In the genomic region with DNA sequence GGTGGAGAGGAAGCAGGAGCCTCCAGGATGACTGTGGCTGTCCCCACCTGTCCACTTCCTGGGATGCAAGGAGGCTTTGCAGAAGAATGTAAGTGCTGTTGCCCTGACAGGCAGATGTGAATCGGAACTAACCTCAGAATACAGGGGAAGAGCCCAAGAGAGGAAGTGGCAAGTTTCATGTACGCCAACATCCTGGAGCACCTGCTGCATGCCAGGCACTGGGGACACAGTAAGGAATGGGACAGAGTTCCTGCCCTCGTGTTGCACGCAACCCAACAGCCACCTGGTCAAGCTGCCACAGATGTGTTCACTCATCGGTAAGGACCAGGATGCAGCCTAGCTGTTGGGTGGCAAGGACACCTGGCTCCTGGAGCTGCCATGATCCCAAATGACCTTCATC, we compare ENCODE assay signal across 25 cellular contexts.
"Had no signal": no experiment of that assay in that cellular context is flagged by ENCODE, and none has a peak within 500 bp of the region (broad histone marks: within the 10 kb centered on the region; RNA-seq: fewer than 3 reads in every experiment).

No MANE protein-coding gene starts in this region.

- H3K27me3 ChIP-seq: ovary, testis, tibial nerve had no signal

- DNase-seq: effector memory CD4-positive, alpha-beta T cell; heart left ventricle; hippocampal formation; kidney glomerular epithelial cell; mammary epithelial cell; natural killer cell; nucleus accumbens; ovary; right cardiac atrium; small intestine; stimulated activated CD4-positive, alpha-beta T cell treated with anti-CD3 and anti-CD28 coated beads, Interleukin-4, amount 100 ng/mL, for 1 hour; stimulated activated CD8-positive, alpha-beta memory T cell treated with anti-CD3 and anti-CD28 coated beads, Interleukin-4, amount 100 ng/mL, for 48 hours; stimulated activated naive CD8-positive, alpha-beta T cell treated with anti-CD3 and anti-CD28 coated beads, Interleukin-15, amount 100 ng/mL, for 72 hours; testis; upper lobe of right lung had no signal

- H3K9me3 ChIP-seq: heart left ventricle, ovary, testis, tibial nerve, upper lobe of right lung had no signal

- H3K4me1 ChIP-seq: heart left ventricle, testis, tibial nerve, upper lobe of right lung had no signal

- H3K27ac Mint-ChIP-seq: natural killer cell; progenitor cell of endocrine pancreas; stimulated activated effector memory CD8-positive, alpha-beta T cell treated with anti-CD3 and anti-CD28 coated beads, Interleukin-12 subunit alpha, Interleukin-12 subunit beta, amount 100 ng/mL, for 72 hours; stimulated activated naive CD8-positive, alpha-beta T cell treated with anti-CD3 and anti-CD28 coated beads, Interleukin-15, amount 100 ng/mL, for 72 hours had no signal

- H3K4me3 Mint-ChIP-seq: natural killer cell; neural crest cell; stimulated activated effector memory CD8-positive, alpha-beta T cell treated with anti-CD3 and anti-CD28 coated beads, Interleukin-12 subunit alpha, Interleukin-12 subunit beta, amount 100 ng/mL, for 72 hours; stimulated activated naive CD8-positive, alpha-beta T cell treated with anti-CD3 and anti-CD28 coated beads, Interleukin-15, amount 100 ng/mL, for 72 hours had no signal

- H3K36me3 ChIP-seq: heart left ventricle, ovary, tibial nerve, upper lobe of right lung had no signal

- ATAC-seq: esophagus mucosa; heart left ventricle; natural killer cell; right cardiac atrium; stimulated activated effector memory CD8-positive, alpha-beta T cell treated with anti-CD3 and anti-CD28 coated beads, Interleukin-12 subunit alpha, Interleukin-12 subunit beta, amount 100 ng/mL, for 72 hours; stimulated activated naive CD8-positive, alpha-beta T cell treated with anti-CD3 and anti-CD28 coated beads, Interleukin-15, amount 100 ng/mL, for 72 hours; upper lobe of right lung had no signal

- H3K9me3 Mint-ChIP-seq: natural killer cell; neural crest cell; stimulated activated effector memory CD8-positive, alpha-beta T cell treated with anti-CD3 and anti-CD28 coated beads, Interleukin-12 subunit alpha, Interleukin-12 subunit beta, amount 100 ng/mL, for 72 hours; stimulated activated naive CD8-positive, alpha-beta T cell treated with anti-CD3 and anti-CD28 coated beads, Interleukin-15, amount 100 ng/mL, for 72 hours had no signal

- H3K27ac ChIP-seq: coronary artery, dorsolateral prefrontal cortex, heart left ventricle, ovary, testis, tibial nerve, upper lobe of right lung had no signal

- H3K4me3 ChIP-seq: coronary artery, dorsolateral prefrontal cortex, heart left ventricle, ovary, testis, tibial nerve, upper lobe of right lung had no signal

- H3K4me1 Mint-ChIP-seq: natural killer cell; stimulated activated effector memory CD8-positive, alpha-beta T cell treated with anti-CD3 and anti-CD28 coated beads, Interleukin-12 subunit alpha, Interleukin-12 subunit beta, amount 100 ng/mL, for 72 hours; stimulated activated naive CD8-positive, alpha-beta T cell treated with anti-CD3 and anti-CD28 coated beads, Interleukin-15, amount 100 ng/mL, for 72 hours had no signal

- H3K36me3 Mint-ChIP-seq: natural killer cell; stimulated activated effector memory CD8-positive, alpha-beta T cell treated with anti-CD3 and anti-CD28 coated beads, Interleukin-12 subunit alpha, Interleukin-12 subunit beta, amount 100 ng/mL, for 72 hours had no signal

- FAIRE-seq: endometrium, frontal cortex, islet of Langerhans, small intestine had no signal
